11 cellular contexts compared by ENCODE assay signal in genomic region chr16:47887496-47887895, GRCh38.
A peak's percentile ranks its signal among the peaks of the same experiment; 100 is the strongest.
DNase-seq lines count a peak whose midpoint lies in the region; ATAC-seq and TF ChIP-seq lines count a peak whose summit lies in the region.
"Had no signal": no experiment of that assay in that cellular context is flagged by ENCODE, and none has a peak within 500 bp of the region (broad histone marks: within the 10 kb centered on the region; RNA-seq: fewer than 3 reads in every experiment).

No MANE protein-coding gene starts in this region.

- H3K9me3 ChIP-seq in SJCRH30 (replicated peaks) (no peaks in the 10 kb centered on the region), smooth muscle cell (replicated peaks; ENCODE audit: low read depth) (no peaks in the 10 kb centered on the region)
- H3K9me3 ChIP-seq: sigmoid colon had no signal

- peaks cover 9% of the 10 kb centered on the region for H3K27me3 Mint-ChIP-seq in activated CD4-positive, alpha-beta T cell treated with anti-CD3 and anti-CD28 coated beads, Interleukin-2, amount 10 ng/mL, durations not matched to agents 24 days and 14 days

- no peaks in the 10 kb centered on the region for H4K20me1 ChIP-seq in smooth muscle cell (ENCODE audit: low read depth)

- intact Hi-C loops in activated CD4-positive, alpha-beta T cell treated with anti-CD3 and anti-CD28 coated beads, Interleukin-2, amount 10 ng/mL, durations not matched to agents 24 days and 14 days (cut with micrococcal nuclease), result no loop called here

- no peaks in the 10 kb centered on the region for H3K79me2 ChIP-seq in smooth muscle cell (ENCODE audit: low read depth)

- ATAC-seq in HG03045 (IDR thresholded peaks at IDR 0.05; ENCODE audit: unreplicated experiment), result no peak
- ATAC-seq: esophagus mucosa, T-helper 17 cell had no signal

- no peaks in the 10 kb centered on the region for H3K4me1 Mint-ChIP-seq in activated CD4-positive, alpha-beta T cell treated with anti-CD3 and anti-CD28 coated beads, Interleukin-2, amount 10 ng/mL, durations not matched to agents 24 days and 14 days

- no peak overlapping the region for H3K4me3 Mint-ChIP-seq in activated CD4-positive, alpha-beta T cell treated with anti-CD3 and anti-CD28 coated beads, Interleukin-2, amount 10 ng/mL, durations not matched to agents 24 days and 14 days
- H3K4me3 Mint-ChIP-seq: T-helper 17 cell had no signal

- 2% methylated on average over 5 of the region's 5 CpGs for WGBS in smooth muscle cell (ENCODE audit: low lambda C conversion rate)

- H3K4me2 ChIP-seq in smooth muscle cell, result peak overlapping the region; percentile 74

- H3K4me1 ChIP-seq in SJCRH30, result peaks cover 6% of the 10 kb centered on the region; the same call in 1 of the 2 replicates
- H3K4me1 ChIP-seq in smooth muscle cell (ENCODE audit: low read depth), result peaks cover 43% of the 10 kb centered on the region
- H3K4me1 ChIP-seq: sigmoid colon had no signal

- H3K9ac ChIP-seq in smooth muscle cell (ENCODE audit: low read depth), result peak overlapping the region; percentile 91

- no peak overlapping the region for H3K27ac Mint-ChIP-seq in activated CD4-positive, alpha-beta T cell treated with anti-CD3 and anti-CD28 coated beads, Interleukin-2, amount 10 ng/mL, durations not matched to agents 24 days and 14 days
- H3K27ac Mint-ChIP-seq: T-helper 17 cell had no signal

- H3K27me3 ChIP-seq in SJCRH30 (no peaks in the 10 kb centered on the region), smooth muscle cell (ENCODE audit: low read depth) (no peaks in the 10 kb centered on the region)

- H3K36me3 Mint-ChIP-seq in activated CD4-positive, alpha-beta T cell treated with anti-CD3 and anti-CD28 coated beads, Interleukin-2, amount 10 ng/mL, durations not matched to agents 24 days and 14 days (ENCODE audit: low read depth), result no peaks in the 10 kb centered on the region

- no peaks in the 10 kb centered on the region for H3K9me3 Mint-ChIP-seq in activated CD4-positive, alpha-beta T cell treated with anti-CD3 and anti-CD28 coated beads, Interleukin-2, amount 10 ng/mL, durations not matched to agents 24 days and 14 days

- H2AFZ ChIP-seq in smooth muscle cell (ENCODE audit: low read depth), result no peak overlapping the region

- H3K4me3 ChIP-seq in SJCRH30, result no peak overlapping the region
- no peak overlapping the region for H3K4me3 ChIP-seq in smooth muscle cell
- H3K4me3 ChIP-seq: lung, sigmoid colon had no signal

- H3K27ac ChIP-seq in SJCRH30 (no peak overlapping the region), smooth muscle cell (ENCODE audit: low read depth) (peak overlapping the region; percentile 99)
- H3K27ac ChIP-seq: sigmoid colon had no signal

- DNase-seq in HT1080 (ENCODE audit: low read depth) (peak; percentile 63), SJCRH30 (peak; percentile 4 to 6), iPS DF 4.7 (ENCODE audit: extremely low read depth, low spot score) (peak; percentile 28), smooth muscle cell (lab: John Stamatoyannopoulos, UW; ENCODE audit: unreplicated experiment) (no peak), NCI-H1092 treated with DMSO at 0.1 percent for 48 hours (lab: John Stamatoyannopoulos, UW) (no peak)
- DNase-seq in activated CD4-positive, alpha-beta T cell treated with anti-CD3 and anti-CD28 coated beads, Interleukin-2, amount 10 ng/mL, durations not matched to agents 24 days and 14 days, result no peak
- DNase-seq: sigmoid colon, T-helper 17 cell had no signal

- no peak for TF ChIP-seq CTCF in smooth muscle cell (IDR thresholded peaks at IDR 0.05; ENCODE audit: borderline replicate concordance, insufficient read depth, poor library complexity, severe bottlenecking)

- H3K36me3 ChIP-seq in SJCRH30, result no peaks in the 10 kb centered on the region
- H3K36me3 ChIP-seq in smooth muscle cell (ENCODE audit: low read depth), result no peaks in the 10 kb centered on the region
- H3K36me3 ChIP-seq: sigmoid colon had no signal

- peaks cover 18% of the 10 kb centered on the region for H3F3A ChIP-seq in smooth muscle cell (ENCODE audit: low read depth)

Comparison
In these comparisons a context has a peak if more than half of its experiments do, and no peak if none do; other contexts are left out.
1. DNase-seq: peak in HT1080 (single experiment), SJCRH30 (2 of 2) and iPS DF 4.7 (single experiment); none in smooth muscle cell (single experiment), activated CD4-positive, alpha-beta T cell treated with anti-CD3 and anti-CD28 coated beads, Interleukin-2, amount 10 ng/mL, durations not matched to agents 24 days and 14 days (single experiment) and NCI-H1092 treated with DMSO at 0.1 percent for 48 hours (single experiment).